Comparison of ENCODE assay signal across 8 cellular contexts in genomic region chr14:105490572-105491365, GRCh38. TPM values are rescaled to one million over a fixed set of nuclear protein-coding genes. Genes with fewer than 3 reads are reported as not detected.
A peak's percentile ranks its signal among the peaks of the same experiment; 100 is the strongest.
DNase-seq lines count a peak whose midpoint lies in the region; ATAC-seq, FAIRE-seq and TF ChIP-seq lines count a peak whose summit lies in the region.

Gene TEDC1, plus strand, starts transcription at chr14:105491246. Its CDS starts 130 bp downstream, at chr14:105491376.

- peak; percentile 50 for TF ChIP-seq CTCF in OCI-LY3 (IDR thresholded peaks at IDR 0.05; ENCODE audit: low read depth, low read length)

- H3K4me2 ChIP-seq in OCI-LY3 (ENCODE audit: low read length): peak within 1 kb of the TSS; percentile 93

- DNase-seq in DMS114 treated with DMSO at 0.1 percent for 48 hours (lab: John Stamatoyannopoulos, UW; ENCODE audit: unreplicated experiment) (peak; percentile 98), HuH-7.5 (ENCODE audit: low spot score) (peak; percentile 98)
- peak; percentile 99 for DNase-seq in activated CD8-positive, alpha-beta memory T cell treated with anti-CD3 and anti-CD28 coated beads, Interleukin-2, amount 50 U/mL, for 48 hours
- DNase-seq in stimulated activated CD8-positive, alpha-beta memory T cell treated with anti-CD3 and anti-CD28 coated beads, Interleukin-15, amount 100 ng/mL, for 4 hours (ENCODE audit: low read depth in 2 of 2): peak; percentile 98

- H3K4me3 ChIP-seq in OCI-LY3 (ENCODE audit: low read length) (peak within 1 kb of the TSS; percentile 92), mesodermal cell (ENCODE audit: extremely low read depth, insufficient read depth, low read length, poor library complexity, severe bottlenecking) (peak within 1 kb of the TSS; percentile 72)

- H3K79me2 ChIP-seq in OCI-LY3 (ENCODE audit: low read length): peaks cover 21% of the 10 kb centered on the region

- 1 to 3% methylated on average over 64 to 82 of the region's 94 CpGs for WGBS in mesodermal cell (ENCODE audit: insufficient coverage in 2 of 2), 2 experiments

- peak within 1 kb of the TSS; percentile 30; the same call in 1 of the 2 replicates for H2AFZ ChIP-seq in OCI-LY3 (ENCODE audit: low read depth, low read length)

- peaks cover 9% of the 10 kb centered on the region for H3K27me3 ChIP-seq in OCI-LY3 (ENCODE audit: low read depth, low read length)

- ATAC-seq in GM21526 (IDR thresholded peaks at IDR 0.05; ENCODE audit: low FRiP score, unreplicated experiment): peak; percentile 64

- peak; percentile 100 for FAIRE-seq in endometrium (lab: Jason Lieb, UNC)

- no peaks in the 10 kb centered on the region for H3K9me3 ChIP-seq in OCI-LY3 (ENCODE audit: insufficient read depth, low read length)
- no peaks in the 10 kb centered on the region for H3K9me3 ChIP-seq in mesodermal cell (ENCODE audit: control insufficient read depth, low read length)

- peaks cover 11% of the 10 kb centered on the region for H4K20me1 ChIP-seq in OCI-LY3 (ENCODE audit: insufficient read depth, low read length)

- H3K4me1 ChIP-seq in OCI-LY3 (ENCODE audit: low read length) (peaks cover 31% of the 10 kb centered on the region), mesodermal cell (ENCODE audit: control insufficient read depth, insufficient read depth, low read length, poor library complexity, severe bottlenecking) (peaks cover 30% of the 10 kb centered on the region)

- H3K36me3 ChIP-seq in OCI-LY3 (replicated peaks; ENCODE audit: low read depth, low read length) (peaks cover 6% of the 10 kb centered on the region), mesodermal cell (ENCODE audit: control insufficient read depth, insufficient read depth, low read length) (peaks cover 14% of the 10 kb centered on the region)

- peak within 1 kb of the TSS; percentile 90 for H3K9ac ChIP-seq in OCI-LY3 (ENCODE audit: low read length)

- H3K27ac ChIP-seq in OCI-LY3 (ENCODE audit: low read length) (peak within 1 kb of the TSS; percentile 76), mesodermal cell (ENCODE audit: low read depth, low read length, severe bottlenecking) (peak within 1 kb of the TSS; percentile 85)

RNA-seq across cellular contexts. Expression of gene TEDC1, which starts in this region (rescaled TPM):
- polyA plus RNA-seq in mesodermal cell (2013, experiment 1 of 2): 11.7 TPM
- 12.2 TPM for polyA plus RNA-seq in mesodermal cell (2013, experiment 2 of 2)

Comparison
In these comparisons a context has a peak if more than half of its experiments do, and no peak if none do; other contexts are left out.
1. Peak in every context shown above with its lines: DNase-seq, ATAC-seq, H3K4me3 ChIP-seq and H3K27ac ChIP-seq.